In the genomic region with DNA sequence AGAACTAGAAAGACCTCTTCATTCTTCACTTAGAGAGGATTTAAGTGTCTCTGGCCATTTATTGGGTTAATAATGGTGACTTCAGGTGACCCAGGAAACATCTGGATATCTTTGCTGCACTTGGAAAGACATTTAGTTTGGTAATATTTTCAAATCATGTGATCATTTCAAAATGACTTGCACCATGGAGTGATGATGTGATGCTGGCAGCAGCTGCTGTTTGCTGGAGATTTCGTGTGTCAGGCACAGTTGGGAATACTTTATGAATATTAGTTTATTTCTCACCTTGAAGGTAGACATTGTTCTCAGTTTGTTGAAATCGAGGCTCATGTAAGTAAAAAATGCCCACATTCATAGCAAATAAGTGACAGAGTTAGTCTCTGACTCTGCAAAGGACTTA, we compare ENCODE assay signal across 2 cellular contexts.
A peak's percentile ranks its signal among the peaks of the same experiment; 100 is the strongest.
TF ChIP-seq lines count a peak whose summit lies in the region.

No MANE protein-coding gene starts in this region.

TF ChIP-seq in K562, 482 proteins besides CTCF, POLR2A, EP300 and RAD21:
- TF ChIP-seq TFE3 (CRISPR knock-in tag; IDR thresholded peaks at IDR 0.05) (peak; percentile 11; the same call in 1 of the 2 replicates), NCOA1 (IDR thresholded peaks at IDR 0.05; ENCODE audit: low read depth) (no peak)

TF ChIP-seq in SK-N-SH, 30 proteins besides CTCF, POLR2A, EP300 and RAD21:
- TF ChIP-seq RXRA (IDR thresholded peaks at IDR 0.05; ENCODE audit: borderline replicate concordance, low read depth) (no peak), YY1 (IDR thresholded peaks at IDR 0.05; ENCODE audit: low read depth) (no peak)
- TF ChIP-seq, protein P1, sequence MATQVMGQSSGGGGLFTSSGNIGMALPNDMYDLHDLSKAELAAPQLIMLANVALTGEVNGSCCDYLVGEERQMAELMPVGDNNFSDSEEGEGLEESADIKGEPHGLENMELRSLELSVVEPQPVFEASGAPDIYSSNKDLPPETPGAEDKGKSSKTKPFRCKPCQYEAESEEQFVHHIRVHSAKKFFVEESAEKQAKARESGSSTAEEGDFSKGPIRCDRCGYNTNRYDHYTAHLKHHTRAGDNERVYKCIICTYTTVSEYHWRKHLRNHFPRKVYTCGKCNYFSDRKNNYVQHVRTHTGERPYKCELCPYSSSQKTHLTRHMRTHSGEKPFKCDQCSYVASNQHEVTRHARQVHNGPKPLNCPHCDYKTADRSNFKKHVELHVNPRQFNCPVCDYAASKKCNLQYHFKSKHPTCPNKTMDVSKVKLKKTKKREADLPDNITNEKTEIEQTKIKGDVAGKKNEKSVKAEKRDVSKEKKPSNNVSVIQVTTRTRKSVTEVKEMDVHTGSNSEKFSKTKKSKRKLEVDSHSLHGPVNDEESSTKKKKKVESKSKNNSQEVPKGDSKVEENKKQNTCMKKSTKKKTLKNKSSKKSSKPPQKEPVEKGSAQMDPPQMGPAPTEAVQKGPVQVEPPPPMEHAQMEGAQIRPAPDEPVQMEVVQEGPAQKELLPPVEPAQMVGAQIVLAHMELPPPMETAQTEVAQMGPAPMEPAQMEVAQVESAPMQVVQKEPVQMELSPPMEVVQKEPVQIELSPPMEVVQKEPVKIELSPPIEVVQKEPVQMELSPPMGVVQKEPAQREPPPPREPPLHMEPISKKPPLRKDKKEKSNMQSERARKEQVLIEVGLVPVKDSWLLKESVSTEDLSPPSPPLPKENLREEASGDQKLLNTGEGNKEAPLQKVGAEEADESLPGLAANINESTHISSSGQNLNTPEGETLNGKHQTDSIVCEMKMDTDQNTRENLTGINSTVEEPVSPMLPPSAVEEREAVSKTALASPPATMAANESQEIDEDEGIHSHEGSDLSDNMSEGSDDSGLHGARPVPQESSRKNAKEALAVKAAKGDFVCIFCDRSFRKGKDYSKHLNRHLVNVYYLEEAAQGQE (IDR thresholded peaks at IDR 0.05; ENCODE audit: low read depth, low read length): no peak
- TF ChIP-seq, protein P2, sequence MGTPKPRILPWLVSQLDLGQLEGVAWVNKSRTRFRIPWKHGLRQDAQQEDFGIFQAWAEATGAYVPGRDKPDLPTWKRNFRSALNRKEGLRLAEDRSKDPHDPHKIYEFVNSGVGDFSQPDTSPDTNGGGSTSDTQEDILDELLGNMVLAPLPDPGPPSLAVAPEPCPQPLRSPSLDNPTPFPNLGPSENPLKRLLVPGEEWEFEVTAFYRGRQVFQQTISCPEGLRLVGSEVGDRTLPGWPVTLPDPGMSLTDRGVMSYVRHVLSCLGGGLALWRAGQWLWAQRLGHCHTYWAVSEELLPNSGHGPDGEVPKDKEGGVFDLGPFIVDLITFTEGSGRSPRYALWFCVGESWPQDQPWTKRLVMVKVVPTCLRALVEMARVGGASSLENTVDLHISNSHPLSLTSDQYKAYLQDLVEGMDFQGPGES (IDR thresholded peaks at IDR 0.05; ENCODE audit: low read depth, low read length): no peak
